ENCODE assay signal across 1 cellular context in the genomic region with DNA sequence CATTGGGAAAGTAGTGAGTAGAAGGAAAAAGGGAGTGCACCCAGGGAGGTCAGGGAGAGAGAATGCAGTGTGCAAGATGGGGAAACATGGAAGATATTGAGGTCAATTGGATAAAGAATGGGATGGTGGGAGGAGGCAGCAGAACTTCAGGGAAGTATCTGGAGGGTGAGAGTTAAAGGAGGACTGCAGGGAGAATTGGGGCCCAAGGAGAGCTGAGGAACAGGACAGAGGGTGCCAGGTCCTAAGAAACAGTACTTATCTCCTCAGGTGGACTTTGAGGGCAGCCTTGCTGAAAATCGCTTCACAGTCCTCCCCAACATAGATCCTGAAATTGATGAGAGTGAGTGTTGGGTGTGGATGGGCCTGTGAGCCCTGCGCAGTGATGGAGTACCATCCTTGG.
TF ChIP-seq lines count a peak whose summit lies in the region.

No MANE protein-coding gene starts in this region.

TF ChIP-seq in IMR-90, 13 proteins besides CTCF, POLR2A, EP300 and RAD21:
- TF ChIP-seq MXI1 (IDR thresholded peaks at IDR 0.05; ENCODE audit: borderline replicate concordance, low read depth, low read length) (no peak), SMC3 (IDR thresholded peaks at IDR 0.05; ENCODE audit: low read depth, low read length) (no peak), BHLHE40 (IDR thresholded peaks at IDR 0.05; ENCODE audit: low read depth, low read length) (no peak), NFE2L2 (IDR thresholded peaks at IDR 0.05; ENCODE audit: low read depth, low read length) (no peak), CHD1 (IDR thresholded peaks at IDR 0.05; ENCODE audit: low read depth, low read length) (no peak), MAFK (IDR thresholded peaks at IDR 0.05; ENCODE audit: low read depth, low read length) (no peak), FOS (IDR thresholded peaks at IDR 0.05; ENCODE audit: low read depth, low read length) (no peak), CEBPB (IDR thresholded peaks at IDR 0.05; ENCODE audit: low read depth, low read length) (no peak), MAZ (IDR thresholded peaks at IDR 0.05; ENCODE audit: borderline replicate concordance, low read depth, low read length) (no peak), RCOR1 (IDR thresholded peaks at IDR 0.05; ENCODE audit: insufficient replicate concordance, low read length) (no peak)
- TF ChIP-seq, protein P1, sequence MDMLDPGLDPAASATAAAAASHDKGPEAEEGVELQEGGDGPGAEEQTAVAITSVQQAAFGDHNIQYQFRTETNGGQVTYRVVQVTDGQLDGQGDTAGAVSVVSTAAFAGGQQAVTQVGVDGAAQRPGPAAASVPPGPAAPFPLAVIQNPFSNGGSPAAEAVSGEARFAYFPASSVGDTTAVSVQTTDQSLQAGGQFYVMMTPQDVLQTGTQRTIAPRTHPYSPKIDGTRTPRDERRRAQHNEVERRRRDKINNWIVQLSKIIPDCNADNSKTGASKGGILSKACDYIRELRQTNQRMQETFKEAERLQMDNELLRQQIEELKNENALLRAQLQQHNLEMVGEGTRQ (IDR thresholded peaks at IDR 0.05; ENCODE audit: low read depth, low read length), result no peak
